ENCODE assay signal across 11 cellular contexts in genomic region chr4:153428816-153429592, GRCh38. TPM values are rescaled to one million over a fixed set of nuclear protein-coding genes. Genes with fewer than 3 reads are reported as not detected.
DNase-seq lines count a peak whose midpoint lies in the region; ATAC-seq and TF ChIP-seq lines count a peak whose summit lies in the region.
"Had no signal": no experiment of that assay in that cellular context is flagged by ENCODE, and none has a peak within 500 bp of the region (broad histone marks: within the 10 kb centered on the region; RNA-seq: fewer than 3 reads in every experiment).

No MANE protein-coding gene starts in this region.

- intact Hi-C loops in upper lobe of right lung (cut with DNase I) = no loop called here

- peak overlapping the region; percentile 18 for H3K27ac ChIP-seq in upper lobe of right lung
- H3K27ac ChIP-seq: A549 had no signal

- H3K27me3 ChIP-seq in upper lobe of right lung = no peaks in the 10 kb centered on the region

- CTCF ChIA-PET in activated naive CD4-positive, alpha-beta T cell treated with anti-CD3 and anti-CD28 coated beads, Interleukin-2, amount 10 ng/mL, durations not matched to agents 7 days and 5 days (lab: Charles Lee) = interaction anchor here (6.3 kb wide), 1 partner anchor 144 kb away, joined by 67 read pairs; no protein-coding TSS in a partner anchor

- no peaks in the 10 kb centered on the region for H3K4me1 ChIP-seq in upper lobe of right lung
- H3K4me1 ChIP-seq: A549 had no signal

- no peak overlapping the region for H3K4me3 ChIP-seq in upper lobe of right lung
- H3K4me3 ChIP-seq: A549 had no signal

- H3K9me3 ChIP-seq in upper lobe of right lung = no peaks in the 10 kb centered on the region
- H3K9me3 ChIP-seq: A549 had no signal

- no peaks in the 10 kb centered on the region for H3K36me3 ChIP-seq in upper lobe of right lung

- no peaks in the 10 kb centered on the region for H3K27me3 Mint-ChIP-seq in activated naive CD4-positive, alpha-beta T cell treated with anti-CD3 and anti-CD28 coated beads, Interleukin-2, amount 10 ng/mL, durations not matched to agents 7 days and 5 days
- H3K27me3 Mint-ChIP-seq in activated T-helper 17 cell treated with anti-CD3 and anti-CD28 coated beads, Interleukin-2, amount 50 U/mL, for 72 hours = no peaks in the 10 kb centered on the region
- H3K27me3 Mint-ChIP-seq in naive B cell = no peaks in the 10 kb centered on the region

- peak overlapping the region; percentile 76 for H3K27ac Mint-ChIP-seq in activated naive CD4-positive, alpha-beta T cell treated with anti-CD3 and anti-CD28 coated beads, Interleukin-2, amount 10 ng/mL, durations not matched to agents 7 days and 5 days
- no peak overlapping the region for H3K27ac Mint-ChIP-seq in activated T-helper 17 cell treated with anti-CD3 and anti-CD28 coated beads, Interleukin-2, amount 50 U/mL, for 72 hours
- peak overlapping the region in 5 of 6 donors; percentile 9 to 76 (median 51) for H3K27ac Mint-ChIP-seq in naive B cell

- no peaks in the 10 kb centered on the region for H3K9me3 Mint-ChIP-seq in activated naive CD4-positive, alpha-beta T cell treated with anti-CD3 and anti-CD28 coated beads, Interleukin-2, amount 10 ng/mL, durations not matched to agents 7 days and 5 days
- H3K9me3 Mint-ChIP-seq in activated T-helper 17 cell treated with anti-CD3 and anti-CD28 coated beads, Interleukin-2, amount 50 U/mL, for 72 hours = no peaks in the 10 kb centered on the region
- no peaks in the 10 kb centered on the region for H3K9me3 Mint-ChIP-seq in naive B cell

- no peak overlapping the region for H3K4me3 Mint-ChIP-seq in activated naive CD4-positive, alpha-beta T cell treated with anti-CD3 and anti-CD28 coated beads, Interleukin-2, amount 10 ng/mL, durations not matched to agents 7 days and 5 days
- H3K4me3 Mint-ChIP-seq in activated T-helper 17 cell treated with anti-CD3 and anti-CD28 coated beads, Interleukin-2, amount 50 U/mL, for 72 hours = peak overlapping the region; percentile 36
- H3K4me3 Mint-ChIP-seq in naive B cell = peak overlapping the region in 7 of 8 donors; percentile 13 to 62 (median 58)

- H3K4me1 Mint-ChIP-seq in activated naive CD4-positive, alpha-beta T cell treated with anti-CD3 and anti-CD28 coated beads, Interleukin-2, amount 10 ng/mL, durations not matched to agents 7 days and 5 days = peaks cover 78% of the 10 kb centered on the region
- H3K4me1 Mint-ChIP-seq in activated T-helper 17 cell treated with anti-CD3 and anti-CD28 coated beads, Interleukin-2, amount 50 U/mL, for 72 hours = peaks cover 16% of the 10 kb centered on the region
- peaks cover 42 to 86% (median 57%) of the 10 kb centered on the region in 3 donors for H3K4me1 Mint-ChIP-seq in naive B cell

- DNase-seq in activated naive CD4-positive, alpha-beta T cell treated with anti-CD3 and anti-CD28 coated beads, Interleukin-2, amount 10 ng/mL, durations not matched to agents 7 days and 5 days = peak; percentile 31
- DNase-seq in activated naive CD4-positive, alpha-beta T cell (lab: John Stamatoyannopoulos, UW) = no peak
- DNase-seq in naive B cell (no peak), upper lobe of right lung (no peak), COR-L47 (lab: John Stamatoyannopoulos, UW) (no peak)
- DNase-seq: MM.1S; stimulated activated CD4-positive, alpha-beta T cell treated with anti-CD3 and anti-CD28 coated beads, Interleukin-4, amount 100 ng/mL, for 1 hour had no signal

- H3K36me3 Mint-ChIP-seq in activated naive CD4-positive, alpha-beta T cell treated with anti-CD3 and anti-CD28 coated beads, Interleukin-2, amount 10 ng/mL, durations not matched to agents 7 days and 5 days = peaks cover 10% of the 10 kb centered on the region
- no peaks in the 10 kb centered on the region for H3K36me3 Mint-ChIP-seq in activated T-helper 17 cell treated with anti-CD3 and anti-CD28 coated beads, Interleukin-2, amount 50 U/mL, for 72 hours (ENCODE audit: low read depth)
- H3K36me3 Mint-ChIP-seq in naive B cell = no peaks in the 10 kb centered on the region

- no peak for TF ChIP-seq CTCF in upper lobe of right lung (IDR thresholded peaks at IDR 0.05)

- ATAC-seq in activated T-helper 17 cell treated with anti-CD3 and anti-CD28 coated beads, Interleukin-2, amount 50 U/mL, for 72 hours (replicated peaks) = no peak
- no peak for ATAC-seq in naive B cell (ENCODE audit: low read depth in 2 of 2)
- no peak for ATAC-seq in upper lobe of right lung
- ATAC-seq in GM18870 (IDR thresholded peaks at IDR 0.05; ENCODE audit: unreplicated experiment) = no peak
- ATAC-seq in HG02642 (IDR thresholded peaks at IDR 0.05; ENCODE audit: poor library complexity, unreplicated experiment) = no peak
- ATAC-seq: A549 had no signal

RNA-seq across cellular contexts. Expression of gene TMEM131L, which starts 37.2 kb away (rescaled TPM):
- 10 to 100 TPM; 19.1 to 30.9 TPM for total RNA-seq in activated T-helper 17 cell treated with anti-CD3 and anti-CD28 coated beads, Interleukin-2, amount 50 U/mL, for 72 hours
- 10 to 100 TPM; 52.2 to 86.7 (median 68.1) TPM for polyA plus RNA-seq in naive B cell (ENCODE audit: low read depth in 6 of 6)
- 14.1 TPM for total RNA-seq in upper lobe of right lung
